25 cellular contexts compared by ENCODE assay signal in the genomic region with DNA sequence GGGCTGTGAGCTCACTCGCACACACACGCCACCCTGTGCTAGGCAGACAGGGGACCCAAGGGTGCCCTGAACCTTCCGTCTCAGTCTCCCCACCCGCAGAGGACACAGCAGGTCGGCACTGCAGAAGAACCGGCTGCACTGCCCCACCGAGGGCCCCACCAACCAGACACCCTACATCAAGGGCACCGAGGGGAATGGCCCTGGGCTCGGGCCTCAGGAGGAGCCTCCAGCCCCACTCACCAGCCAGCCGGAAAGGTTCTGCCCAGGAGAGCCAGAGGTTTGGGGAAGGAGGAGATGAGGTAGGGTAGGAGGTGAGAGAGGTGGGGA.
"Had no signal": no experiment of that assay in that cellular context is flagged by ENCODE, and none has a peak within 500 bp of the region (broad histone marks: within the 10 kb centered on the region; RNA-seq: fewer than 3 reads in every experiment).

No MANE protein-coding gene starts in this region.

- H3K27me3 ChIP-seq: testis, thyroid gland, upper lobe of left lung, vagina had no signal

- H3K4me3 ChIP-seq: left lung, lower lobe of right lung, psoas muscle, skin epidermis, stomach, testis, thyroid gland, transverse colon, upper lobe of left lung, vagina had no signal

- H3K36me3 ChIP-seq: left lung, lower lobe of right lung, neutrophil, stomach, thyroid gland, transverse colon, upper lobe of left lung, vagina had no signal

- H3K9ac ChIP-seq: parathyroid adenoma had no signal

- H3K27ac ChIP-seq: left lung, lower lobe of right lung, neutrophil, parathyroid adenoma, psoas muscle, skin epidermis, stomach, testis, thyroid gland, transverse colon, upper lobe of left lung, vagina had no signal

- DNase-seq: hypothalamus; immature natural killer cell; left colon; lower lobe of right lung; mammary epithelial cell; mesenchymal stem cell; occipital lobe; psoas muscle; stimulated activated CD4-positive, alpha-beta T cell treated with anti-CD3 and anti-CD28 coated beads, Interleukin-12 subunit alpha, Interleukin-12 subunit beta, amount 100 ng/mL, for 4 hours; stimulated activated CD4-positive, alpha-beta T cell treated with anti-CD3 and anti-CD28 coated beads, Interleukin-15, amount 100 ng/mL, for 24 hours; stimulated activated CD4-positive, alpha-beta T cell treated with anti-CD3 and anti-CD28 coated beads, Interleukin-2, amount 100 ng/mL, for 24 hours; stimulated activated CD4-positive, alpha-beta T cell treated with anti-CD3 and anti-CD28 coated beads, Interleukin-4, amount 100 ng/mL, for 1 hour; stimulated activated naive CD4-positive, alpha-beta T cell; stomach; testis; thyroid gland; transverse colon had no signal

- H3K4me1 ChIP-seq: left lung, lower lobe of right lung, parathyroid adenoma, psoas muscle, stomach, testis, thyroid gland, transverse colon, upper lobe of left lung, vagina had no signal

- ATAC-seq: left colon; left lung; naive thymus-derived CD8-positive, alpha-beta T cell; psoas muscle; sciatic nerve had no signal

- H3K9me3 ChIP-seq: left lung, lower lobe of right lung, neutrophil, psoas muscle, testis, thyroid gland, transverse colon, upper lobe of left lung, vagina had no signal
